ENCODE assay signal across 8 cellular contexts in the genomic region with DNA sequence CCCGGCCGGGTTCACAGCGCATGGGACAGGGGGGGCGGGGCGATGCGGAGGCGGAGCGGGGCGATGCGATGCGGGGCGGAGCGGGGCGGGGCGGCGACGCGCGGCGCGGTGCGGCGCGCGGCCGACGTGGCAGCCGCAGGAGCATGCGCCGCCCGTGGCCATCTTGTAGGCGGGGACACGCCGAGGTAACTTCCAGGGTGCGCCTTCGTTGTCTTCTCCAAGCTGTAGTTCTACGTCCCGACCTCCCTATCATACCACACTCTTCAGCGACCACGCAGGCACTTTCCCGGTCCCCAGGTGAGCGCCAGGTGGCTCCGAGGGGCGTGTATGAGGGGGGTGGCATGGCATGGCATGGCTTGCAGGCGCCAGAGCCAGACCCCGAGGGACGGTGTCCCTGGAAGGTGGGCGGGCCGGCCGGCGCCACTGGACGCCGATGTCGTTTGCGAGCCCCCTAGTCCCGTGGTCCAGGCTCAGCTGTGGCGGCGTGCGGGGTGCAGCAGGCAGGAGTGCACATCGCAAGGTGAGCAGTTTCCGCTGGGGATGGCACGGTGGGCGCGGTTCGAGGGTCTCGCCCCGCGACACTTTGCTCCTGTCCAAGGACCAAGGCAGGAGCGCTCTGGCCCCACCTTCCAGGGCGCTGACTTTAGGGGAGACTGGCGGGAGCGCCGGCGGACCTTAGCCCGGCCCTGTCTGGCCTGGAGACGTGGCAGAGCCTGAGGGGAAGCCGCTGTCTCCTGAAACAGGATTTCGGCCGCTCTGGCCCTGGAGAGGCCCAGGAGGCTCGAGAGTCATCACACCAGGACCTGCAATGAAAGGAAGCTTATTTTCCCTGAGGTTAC. TPM values are rescaled to one million over a fixed set of nuclear protein-coding genes. Genes with fewer than 3 reads are reported as not detected.
DNase-seq lines count a peak whose midpoint lies in the region; ATAC-seq and TF ChIP-seq lines count a peak whose summit lies in the region.

TSS of gene PRRC1 (plus strand) at position 161 of the 839 bp plus-strand sequence. CDS start 5,840 bp downstream, outside the sequence.

- H3K4me3 ChIP-seq in CD8-positive, alpha-beta memory T cell (ENCODE audit: low read length): peak within 1 kb of the TSS; percentile 92

- CTCF ChIA-PET in CD8-positive, alpha-beta memory T cell (lab: Charles Lee): no interaction called here
- CTCF ChIA-PET in activated CD8-positive, alpha-beta memory T cell treated with anti-CD3 and anti-CD28 coated beads, Interleukin-2, amount 10 ng/mL, durations not matched to agents 7 days and 5 days (lab: Charles Lee): interaction anchor here (1.1 kb wide), 1 partner anchor 10 kb away, joined by 4 read pairs; no protein-coding TSS in a partner anchor

- H3K9me3 Mint-ChIP-seq in CD8-positive, alpha-beta memory T cell: peaks cover 2 to 10% (median 9%) of the 10 kb centered on the region in 5 donors
- peaks cover 7% of the 10 kb centered on the region for H3K9me3 Mint-ChIP-seq in activated CD8-positive, alpha-beta memory T cell treated with anti-CD3 and anti-CD28 coated beads, Interleukin-2, amount 10 ng/mL, durations not matched to agents 7 days and 5 days (ENCODE audit: low read depth)
- H3K9me3 Mint-ChIP-seq in mesothelial cell of epicardium: peaks cover 17% of the 10 kb centered on the region

- H3K27ac Mint-ChIP-seq in CD8-positive, alpha-beta memory T cell: peak within 1 kb of the TSS; percentile 26 to 91 (median 80)
- H3K27ac Mint-ChIP-seq in activated CD8-positive, alpha-beta memory T cell treated with anti-CD3 and anti-CD28 coated beads, Interleukin-2, amount 10 ng/mL, durations not matched to agents 7 days and 5 days: peak within 1 kb of the TSS; percentile 80
- H3K27ac Mint-ChIP-seq in mesothelial cell of epicardium: peak within 1 kb of the TSS; percentile 93

- H3K27me3 Mint-ChIP-seq in CD8-positive, alpha-beta memory T cell: peaks cover 4 to 7% of the 10 kb centered on the region in 2 donors
- peaks cover 5% of the 10 kb centered on the region for H3K27me3 Mint-ChIP-seq in activated CD8-positive, alpha-beta memory T cell treated with anti-CD3 and anti-CD28 coated beads, Interleukin-2, amount 10 ng/mL, durations not matched to agents 7 days and 5 days
- H3K27me3 Mint-ChIP-seq in mesothelial cell of epicardium (ENCODE audit: low read depth): peaks cover 1% of the 10 kb centered on the region

- in situ Hi-C loops in endometrial microvascular endothelial cells (cut with HindIII; ENCODE audit: inconsistent ontology term, low pct_unique_long_range_greater_than_20kb, low sequenced_read_pairs): no loop called here

- H3K4me1 Mint-ChIP-seq in CD8-positive, alpha-beta memory T cell: peaks cover 38 to 42% (median 40%) of the 10 kb centered on the region in 3 donors
- peaks cover 20% of the 10 kb centered on the region for H3K4me1 Mint-ChIP-seq in activated CD8-positive, alpha-beta memory T cell treated with anti-CD3 and anti-CD28 coated beads, Interleukin-2, amount 10 ng/mL, durations not matched to agents 7 days and 5 days
- peaks cover 20% of the 10 kb centered on the region for H3K4me1 Mint-ChIP-seq in mesothelial cell of epicardium

- DNase-seq in CD8-positive, alpha-beta memory T cell: peak; percentile 72 to 84 (median 75)
- DNase-seq in HK-2 (ENCODE audit: unreplicated experiment) (peak; percentile 71), NOMO-1 treated with dmso at 0.1 percent for 144 hours (lab: John Stamatoyannopoulos, UW; ENCODE audit: unreplicated experiment) (peak; percentile 77), mesothelial cell of epicardium (ENCODE audit: low spot score in 2 of 2, unreplicated experiment in 2 of 2) (peak; percentile 70 to 77)
- peak; percentile 84 for DNase-seq in activated CD8-positive, alpha-beta memory T cell treated with anti-CD3 and anti-CD28 coated beads, Interleukin-2, amount 10 ng/mL, durations not matched to agents 7 days and 5 days
- DNase-seq in stimulated activated CD8-positive, alpha-beta memory T cell treated with anti-CD3 and anti-CD28 coated beads, Interleukin-15, amount 100 ng/mL, for 48 hours (ENCODE audit: low read depth in 2 of 2): peak; percentile 74 to 76

- H3K36me3 ChIP-seq in CD8-positive, alpha-beta memory T cell (ENCODE audit: insufficient read depth, low read length): no peaks in the 10 kb centered on the region

- H3K4me1 ChIP-seq in CD8-positive, alpha-beta memory T cell (ENCODE audit: insufficient read depth, low read length): peaks cover 15% of the 10 kb centered on the region

- peaks cover 12 to 27% (median 16%) of the 10 kb centered on the region in 3 donors for H3K36me3 Mint-ChIP-seq in CD8-positive, alpha-beta memory T cell
- peaks cover 31% of the 10 kb centered on the region for H3K36me3 Mint-ChIP-seq in activated CD8-positive, alpha-beta memory T cell treated with anti-CD3 and anti-CD28 coated beads, Interleukin-2, amount 10 ng/mL, durations not matched to agents 7 days and 5 days
- peaks cover 25% of the 10 kb centered on the region for H3K36me3 Mint-ChIP-seq in mesothelial cell of epicardium

- no peaks in the 10 kb centered on the region for H3K27me3 ChIP-seq in CD8-positive, alpha-beta memory T cell (ENCODE audit: insufficient read depth, low read length, poor library complexity, severe bottlenecking)

- H3K4me3 Mint-ChIP-seq in CD8-positive, alpha-beta memory T cell: peak within 1 kb of the TSS; percentile 85 to 94 (median 90)
- H3K4me3 Mint-ChIP-seq in activated CD8-positive, alpha-beta memory T cell treated with anti-CD3 and anti-CD28 coated beads, Interleukin-2, amount 10 ng/mL, durations not matched to agents 7 days and 5 days: peak within 1 kb of the TSS; percentile 82
- H3K4me3 Mint-ChIP-seq in mesothelial cell of epicardium: peak within 1 kb of the TSS; percentile 87

- H3K27ac ChIP-seq in CD8-positive, alpha-beta memory T cell (ENCODE audit: low read depth, low read length): peak within 1 kb of the TSS; percentile 78

- TF ChIP-seq CTCF in mesothelial cell of epicardium (IDR thresholded peaks at IDR 0.05; ENCODE audit: unreplicated experiment): no peak

- ATAC-seq in GM19455 (IDR thresholded peaks at IDR 0.05; ENCODE audit: unreplicated experiment): peak; percentile 91
- peak; percentile 97 for ATAC-seq in activated CD8-positive, alpha-beta memory T cell treated with anti-CD3 and anti-CD28 coated beads, Interleukin-2, amount 10 ng/mL, durations not matched to agents 7 days and 5 days

- POLR2A ChIA-PET in CD8-positive, alpha-beta memory T cell (lab: Charles Lee): no interaction called here

- H3K9me3 ChIP-seq in CD8-positive, alpha-beta memory T cell (ENCODE audit: low read length): no peaks in the 10 kb centered on the region

RNA-seq across cellular contexts. Expression of gene PRRC1, which starts in this region (rescaled TPM):
- 10 to 100 TPM; 32.4 to 37.5 TPM for total RNA-seq in CD8-positive, alpha-beta memory T cell
- polyA plus RNA-seq in CD8-positive, alpha-beta memory T cell: 34.6 TPM
- 10 to 100 TPM; 27.2 to 35.6 TPM for total RNA-seq in activated CD8-positive, alpha-beta memory T cell treated with anti-CD3 and anti-CD28 coated beads, Interleukin-2, amount 10 ng/mL, durations not matched to agents 7 days and 5 days
- total RNA-seq in endometrial microvascular endothelial cells (ENCODE audit: inconsistent ontology term): 39.7 TPM
- total RNA-seq in mesothelial cell of epicardium: 81.5 to 89.0 TPM (median 85.8 TPM) in 3 replicates

Comparison
In these comparisons a context has a peak if more than half of its experiments do, and no peak if none do; other contexts are left out.
1. Peak in every context shown above with its lines: DNase-seq, ATAC-seq, H3K4me3 ChIP-seq and H3K27ac ChIP-seq.